Comparison of ENCODE assay signal across 23 cellular contexts in the genomic region with DNA sequence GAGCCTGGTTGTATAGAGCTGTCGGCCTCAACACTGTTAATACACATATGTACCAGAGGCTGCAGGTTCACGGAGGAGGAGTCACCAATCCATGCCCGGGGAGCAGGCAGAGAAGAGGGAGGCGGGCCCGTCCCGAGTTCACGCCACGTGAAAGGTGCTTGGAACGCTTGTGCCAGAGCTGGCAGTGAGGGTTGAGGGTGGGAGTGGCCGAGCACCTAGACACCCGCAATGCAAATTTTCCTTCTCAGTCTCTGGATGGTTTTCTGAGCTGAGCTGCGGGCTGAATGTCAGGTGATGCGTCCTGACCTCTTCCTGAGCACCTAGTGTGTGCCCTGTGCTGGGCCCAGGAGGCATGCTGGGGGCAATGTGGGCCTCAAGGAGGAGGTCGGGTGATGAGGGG. TPM values are rescaled to one million over a fixed set of nuclear protein-coding genes. Genes with fewer than 3 reads are reported as not detected.
DNase-seq lines count a peak whose midpoint lies in the region; ATAC-seq and TF ChIP-seq lines count a peak whose summit lies in the region.
"Had no signal": no experiment of that assay in that cellular context is flagged by ENCODE, and none has a peak within 500 bp of the region (broad histone marks: within the 10 kb centered on the region; RNA-seq: fewer than 3 reads in every experiment).

No MANE protein-coding gene starts in this region.

- H3K27ac ChIP-seq in Panc1 (ENCODE audit: low read length): no peak overlapping the region
- no peak overlapping the region for H3K27ac ChIP-seq in lower lobe of right lung
- no peak overlapping the region for H3K27ac ChIP-seq in thyroid gland
- H3K27ac ChIP-seq in esophagus muscularis mucosa (replicated peaks in 1 of 4): no peak overlapping the region
- H3K27ac ChIP-seq: brain microvascular endothelial cell, coronary artery, heart left ventricle, neutrophil, uterus, WERI-Rb-1 had no signal

- no peak overlapping the region for H3K4me3 Mint-ChIP-seq in activated naive CD4-positive, alpha-beta T cell treated with anti-CD3 and anti-CD28 coated beads, Interleukin-2, amount 50 U/mL, for 24 hours
- H3K4me3 Mint-ChIP-seq: activated T-cell treated with anti-CD3 and anti-CD28 coated beads, Interleukin-2, amount 50 U/mL, for 72 hours had no signal

- WGBS in thyroid gland, 2 donors: 52 to 92% methylated on average over 2 to 12 of the region's 14 CpGs
- 90% methylated on average over 12 of the region's 14 CpGs for whole genome bisulfite sequencing in esophagus muscularis mucosa

- H3K9me3 Mint-ChIP-seq in activated naive CD4-positive, alpha-beta T cell treated with anti-CD3 and anti-CD28 coated beads, Interleukin-2, amount 50 U/mL, for 24 hours: no peaks in the 10 kb centered on the region
- H3K9me3 Mint-ChIP-seq: activated T-cell treated with anti-CD3 and anti-CD28 coated beads, Interleukin-2, amount 50 U/mL, for 72 hours had no signal

- H3K4me3 ChIP-seq in Panc1 (ENCODE audit: low read depth in 2 of 2, low read length in 2 of 2): no peak overlapping the region
- H3K4me3 ChIP-seq in lower lobe of right lung: no peak overlapping the region
- H3K4me3 ChIP-seq in thyroid gland (replicated peaks in 1 of 3): no peak overlapping the region
- no peak overlapping the region for H3K4me3 ChIP-seq in esophagus muscularis mucosa
- H3K4me3 ChIP-seq: coronary artery, heart left ventricle, K562, uterus had no signal

- H3K9me3 ChIP-seq in Panc1 (ENCODE audit: control insufficient read depth, insufficient read depth, low read depth, low read length) (no peaks in the 10 kb centered on the region), lower lobe of right lung (no peaks in the 10 kb centered on the region), thyroid gland (no peaks in the 10 kb centered on the region), esophagus muscularis mucosa (no peaks in the 10 kb centered on the region)
- H3K9me3 ChIP-seq: BE2C, heart left ventricle, neutrophil, uterus had no signal

- peaks cover 53% of the 10 kb centered on the region for H3K4me1 Mint-ChIP-seq in activated naive CD4-positive, alpha-beta T cell treated with anti-CD3 and anti-CD28 coated beads, Interleukin-2, amount 50 U/mL, for 24 hours

- H3K36me3 ChIP-seq in Panc1 (ENCODE audit: control insufficient read depth, insufficient read depth, low read length): 0 out of 2 replicates have a peak, but pooled peaks cover 3% of the 10 kb centered on the region
- peaks cover 17% of the 10 kb centered on the region for H3K36me3 ChIP-seq in lower lobe of right lung
- H3K36me3 ChIP-seq in thyroid gland: no peaks in the 10 kb centered on the region
- no peaks in the 10 kb centered on the region for H3K36me3 ChIP-seq in esophagus muscularis mucosa
- H3K36me3 ChIP-seq: brain microvascular endothelial cell, heart left ventricle, neutrophil, uterus had no signal

- peaks cover 3% of the 10 kb centered on the region for H3K36me3 Mint-ChIP-seq in activated naive CD4-positive, alpha-beta T cell treated with anti-CD3 and anti-CD28 coated beads, Interleukin-2, amount 50 U/mL, for 24 hours

- no TSS peak for BruUV-seq in Panc1 (replicated peaks; lab: Mats Ljungman, UMichigan)

- intact Hi-C loops in Panc1 (cut with micrococcal nuclease; ENCODE audit: unreplicated experiment) (no loop called here), lower lobe of right lung (cut with DNase I) (no loop called here), thyroid gland (cut with DNase I) (no loop called here), esophagus muscularis mucosa (cut with DNase I) (no loop called here)

- H3K4me1 ChIP-seq in Panc1 (ENCODE audit: control insufficient read depth, insufficient read depth, low read length): peaks cover 48% of the 10 kb centered on the region
- peaks cover 80% of the 10 kb centered on the region for H3K4me1 ChIP-seq in lower lobe of right lung
- H3K4me1 ChIP-seq in thyroid gland: peaks cover 0 to 13% of the 10 kb centered on the region in 2 donors
- H3K4me1 ChIP-seq in esophagus muscularis mucosa: peaks cover 17 to 42% (median 31%) of the 10 kb centered on the region in 4 donors
- H3K4me1 ChIP-seq: uterus had no signal

- CTCF ChIA-PET in Panc1 (lab: Charles Lee): no interaction called here

- in situ Hi-C loops in Panc1 (cut with HindIII; ENCODE audit: low pct_unique_long_range_greater_than_20kb, low sequenced_read_pairs): no loop called here

- POLR2A ChIA-PET in Panc1 (lab: Charles Lee): no interaction called here

- no peaks in the 10 kb centered on the region for H3K27me3 Mint-ChIP-seq in activated naive CD4-positive, alpha-beta T cell treated with anti-CD3 and anti-CD28 coated beads, Interleukin-2, amount 50 U/mL, for 24 hours

- no peak for TF ChIP-seq POLR2A in thyroid gland (IDR thresholded peaks at IDR 0.05)
- TF ChIP-seq POLR2A in esophagus muscularis mucosa (IDR thresholded peaks at IDR 0.05; ENCODE audit: low read depth): no peak

- TF ChIP-seq CTCF in Panc1 (IDR thresholded peaks at IDR 0.05) (no peak), lower lobe of right lung (IDR thresholded peaks at IDR 0.05) (no peak), thyroid gland (IDR thresholded peaks at IDR 0.05) (no peak), esophagus muscularis mucosa (IDR thresholded peaks at IDR 0.05) (no peak)

- H3K27me3 ChIP-seq in Panc1 (ENCODE audit: control insufficient read depth, insufficient read depth, low read length) (no peaks in the 10 kb centered on the region), lower lobe of right lung (ENCODE audit: low read depth) (no peaks in the 10 kb centered on the region), thyroid gland (no peaks in the 10 kb centered on the region), esophagus muscularis mucosa (no peaks in the 10 kb centered on the region)
- H3K27me3 ChIP-seq: BE2C, brain microvascular endothelial cell, heart left ventricle, neutrophil, uterus had no signal

- no peak for TF ChIP-seq EP300 in esophagus muscularis mucosa (IDR thresholded peaks at IDR 0.05)

- no peak for DNase-seq in activated naive CD4-positive, alpha-beta T cell treated with Interleukin-2 at 50 U/mL for 16 hours
- DNase-seq in Panc1 (ENCODE audit: low read depth, low spot score) (no peak), lower lobe of right lung (peak; percentile 81), thyroid gland (peak; percentile 58 to 62), esophagus muscularis mucosa (ENCODE audit: extremely low spot score) (no peak), RKO (ENCODE audit: low spot score) (no peak)
- DNase-seq: activated CD8-positive, alpha-beta memory T cell treated with anti-CD3 and anti-CD28 coated beads for 24 hours; activated T-cell treated with anti-CD3 and anti-CD28 coated beads, Interleukin-2, amount 50 U/mL, for 72 hours; BE2C; brain microvascular endothelial cell; heart left ventricle; left colon; NCI-H1694 treated with DMSO at 0.1 percent for 48 hours; NCI-H82; small intestine; stimulated activated CD4-positive, alpha-beta T cell treated with anti-CD3 and anti-CD28 coated beads, Interleukin-2, amount 100 ng/mL, for 48 hours; uterus; WERI-Rb-1 had no signal

- H3K27ac Mint-ChIP-seq in activated naive CD4-positive, alpha-beta T cell treated with anti-CD3 and anti-CD28 coated beads, Interleukin-2, amount 50 U/mL, for 24 hours: peak overlapping the region; percentile 47
- H3K27ac Mint-ChIP-seq: activated T-cell treated with anti-CD3 and anti-CD28 coated beads, Interleukin-2, amount 50 U/mL, for 72 hours had no signal

- 0 out of 2 replicates have a peak, but pooled peaks have one; percentile 16 for ATAC-seq in Panc1
- peak; percentile 64 to 79 for ATAC-seq in lower lobe of right lung
- ATAC-seq in HG03439 (IDR thresholded peaks at IDR 0.05; ENCODE audit: unreplicated experiment): no peak
- ATAC-seq: activated T-cell treated with anti-CD3 and anti-CD28 coated beads, Interleukin-2, amount 50 U/mL, for 72 hours; heart left ventricle; K562; left colon had no signal

RNA-seq across cellular contexts. Expression of gene ODC1, which starts 52.2 kb away (rescaled TPM):
- total RNA-seq in Panc1 (2021; ENCODE audit: unreplicated experiment) (159 TPM), lower lobe of right lung (30.1 TPM), thyroid gland (100 to 1,000 TPM in 1 of 4 donors, 10 to 100 TPM in 3; 72.0 to 126 (median 84.9) TPM), esophagus muscularis mucosa (100 to 1,000 TPM; 105 to 142 (median 121) TPM)
- 135 TPM for polyA plus RNA-seq in Panc1 (2012; ENCODE audit: insufficient read length)

Comparison
In these comparisons a context has a peak if more than half of its experiments do, and no peak if none do; other contexts are left out.
1. DNase-seq: peak in lower lobe of right lung (single experiment) and thyroid gland (2 of 2); none in activated naive CD4-positive, alpha-beta T cell treated with Interleukin-2 at 50 U/mL for 16 hours (single experiment), Panc1 (single experiment), esophagus muscularis mucosa (single experiment) and RKO (single experiment).